ENCODE assay signal across 22 cellular contexts in the genomic region with DNA sequence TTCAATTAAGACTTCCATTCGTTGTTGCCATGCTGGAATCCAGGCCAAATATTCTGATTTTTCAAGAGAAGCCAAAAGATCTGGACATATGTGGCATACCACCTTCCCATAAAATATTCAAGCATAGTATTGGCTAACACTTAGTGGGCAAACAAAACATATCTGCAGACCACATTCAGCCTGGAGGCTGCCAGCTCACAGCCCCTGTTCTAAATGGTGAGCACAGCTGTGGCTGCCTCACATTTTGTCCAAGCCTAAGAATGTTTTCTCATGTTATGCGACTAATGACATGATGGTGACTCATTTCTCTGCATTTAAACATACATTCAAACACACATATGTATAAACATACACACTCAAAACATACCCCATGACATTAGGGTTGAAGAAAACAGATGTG. TPM values are rescaled to one million over a fixed set of nuclear protein-coding genes. Genes with fewer than 3 reads are reported as not detected.
DNase-seq lines count a peak whose midpoint lies in the region; ATAC-seq and TF ChIP-seq lines count a peak whose summit lies in the region.
"Had no signal": no experiment of that assay in that cellular context is flagged by ENCODE, and none has a peak within 500 bp of the region (broad histone marks: within the 10 kb centered on the region; RNA-seq: fewer than 3 reads in every experiment).

No MANE protein-coding gene starts in this region.

- ATAC-seq in foreskin keratinocyte = peak; percentile 83
- no peak for ATAC-seq in GM19324 (IDR thresholded peaks at IDR 0.05; ENCODE audit: low FRiP score, unreplicated experiment)
- no peak for ATAC-seq in upper lobe of right lung
- ATAC-seq: CD8-positive, alpha-beta T cell; effector memory CD8-positive, alpha-beta T cell; gastroesophageal sphincter; left ventricle myocardium superior; right cardiac atrium had no signal

- in situ Hi-C loops in astrocyte of the spinal cord (cut with HindIII; ENCODE audit: low sequenced_read_pairs) = no loop called here

- H3K4me3 ChIP-seq in AG04450 (ENCODE audit: low read depth, low read length) (no peak overlapping the region), astrocyte of the spinal cord (ENCODE audit: low read depth, low read length) (no peak overlapping the region), upper lobe of right lung (no peak overlapping the region)
- H3K4me3 ChIP-seq: gastroesophageal sphincter had no signal

- DNase-seq in AG04450 (ENCODE audit: low read depth, low spot score) = peak; percentile 24
- DNase-seq in HT1080 (ENCODE audit: low read depth) = peak; percentile 45
- peak; percentile 58 for DNase-seq in astrocyte of the spinal cord (ENCODE audit: low read depth, low spot score)
- DNase-seq in foreskin keratinocyte = peak; percentile 54 to 79
- no peak for DNase-seq in HuH-7.5 (ENCODE audit: low spot score)
- no peak for DNase-seq in upper lobe of right lung
- DNase-seq in GF-D8 (lab: John Stamatoyannopoulos, UW) = no peak
- DNase-seq: activated CD4-positive, CD25-positive, alpha-beta regulatory T cell; CD8-positive, alpha-beta T cell; cerebellar nuclear complex; DMS79 treated with DMSO at 0.1 percent for 48 hours; effector memory CD8-positive, alpha-beta T cell; left ventricle myocardium superior; NCI-H2029 treated with DMSO at 0.1 percent for 48 hours; NCI-H526 treated with DMSO at 0.1 percent for 48 hours; right cardiac atrium; stimulated activated CD4-positive, alpha-beta T cell treated with anti-CD3 and anti-CD28 coated beads, Interleukin-1b, Interleukin-23, amount 100 ng/mL, for 48 hours had no signal

- CTCF ChIA-PET in AG04450 (lab: Charles Lee) = interaction anchor here (1.2 kb wide), 1 partner anchor 9 kb away, joined by 3 read pairs; no protein-coding TSS in a partner anchor

- TF ChIP-seq CTCF in AG04450 (IDR thresholded peaks at IDR 0.05; ENCODE audit: low read depth, low read length) (no peak), astrocyte of the spinal cord (IDR thresholded peaks at IDR 0.05; ENCODE audit: low read depth, low read length) (no peak), foreskin keratinocyte (conservative IDR thresholded peaks at IDR 0.05) (no peak), upper lobe of right lung (IDR thresholded peaks at IDR 0.05) (no peak)

- no peak overlapping the region for H3K27ac ChIP-seq in AG04450 (ENCODE audit: low read depth, low read length)
- no peak overlapping the region for H3K27ac ChIP-seq in foreskin keratinocyte
- no peak overlapping the region for H3K27ac ChIP-seq in upper lobe of right lung
- H3K27ac ChIP-seq: gastroesophageal sphincter had no signal

- peaks cover 34% of the 10 kb centered on the region for H3K27me3 ChIP-seq in AG04450 (ENCODE audit: control insufficient read depth, insufficient read depth, low read length)
- H3K27me3 ChIP-seq in foreskin keratinocyte = peaks cover 2% of the 10 kb centered on the region
- H3K27me3 ChIP-seq in upper lobe of right lung = no peaks in the 10 kb centered on the region
- H3K27me3 ChIP-seq: gastroesophageal sphincter had no signal

- POLR2A ChIA-PET in AG04450 (lab: Yijun Ruan, JAX) = no interaction called here

- intact Hi-C loops in upper lobe of right lung (cut with DNase I) = no loop called here

- no peaks in the 10 kb centered on the region for H3K36me3 ChIP-seq in upper lobe of right lung
- H3K36me3 ChIP-seq: gastroesophageal sphincter had no signal

- H3K4me1 ChIP-seq in foreskin keratinocyte = peaks cover 19% of the 10 kb centered on the region
- H3K4me1 ChIP-seq in upper lobe of right lung = no peaks in the 10 kb centered on the region
- H3K4me1 ChIP-seq: gastroesophageal sphincter had no signal

- no peaks in the 10 kb centered on the region for H3K9me3 ChIP-seq in AG04450 (ENCODE audit: control insufficient read depth, insufficient read depth, low read length)
- no peaks in the 10 kb centered on the region for H3K9me3 ChIP-seq in upper lobe of right lung
- H3K9me3 ChIP-seq: gastroesophageal sphincter had no signal

RNA-seq across cellular contexts. Expression of a gene that starts 10.6 kb away (rescaled TPM):
- polyA plus RNA-seq in AG04450 (2011; rRNA removed) (593 and 815 TPM in 2 replicates), foreskin keratinocyte (89.2 and 94.6 TPM in 2 replicates)
- 317 and 441 TPM in 2 replicates for polyA minus RNA-seq in AG04450 (2011; rRNA and poly(A)+ RNA removed)
- 218 and 245 TPM in 2 replicates for total RNA-seq in HT1080 (2014; rRNA removed; shearing (Covaris generic))
- polyA plus RNA-seq in HT1080 (2015; cell fraction: cytosol; rRNA removed) = 368 and 437 TPM in 2 replicates
- 485 and 514 TPM in 2 replicates for polyA plus RNA-seq in HT1080 (2015; cell fraction: nucleus; rRNA removed)
- total RNA-seq in foreskin keratinocyte (195 and 229 TPM in 2 replicates), upper lobe of right lung (100 TPM)

RNA-seq across cellular contexts. Expression of a gene that starts 47.0 kb away (rescaled TPM):
- polyA plus RNA-seq in AG04450 (2011; rRNA removed) (not detected in 2 replicates), foreskin keratinocyte (not detected in 2 replicates)
- not detected in 2 replicates for polyA minus RNA-seq in AG04450 (2011; rRNA and poly(A)+ RNA removed)
- not detected in 2 replicates for total RNA-seq in HT1080 (2014; rRNA removed; shearing (Covaris generic))
- polyA plus RNA-seq in HT1080 (2015; cell fraction: cytosol; rRNA removed) = not detected in 2 replicates
- polyA plus RNA-seq in HT1080 (2015; cell fraction: nucleus; rRNA removed) = not detected in 2 replicates
- total RNA-seq in foreskin keratinocyte (not detected in 2 replicates), upper lobe of right lung (not detected)
- total RNA-seq: A673; CD8-positive, alpha-beta T cell; gastroesophageal sphincter; left ventricle myocardium superior; mucosa of gallbladder; right cardiac atrium; SK-MEL-5 had no signal
- polyA plus RNA-seq: right cardiac atrium had no signal

RNA-seq across cellular contexts. Expression of a gene that starts 56.5 kb away (rescaled TPM):
- polyA plus RNA-seq in AG04450 (2011; rRNA removed) = 0.47 TPM in 2 replicates
- polyA minus RNA-seq in AG04450 (2011; rRNA and poly(A)+ RNA removed) = 0.23 and 0.70 TPM in 2 replicates
- total RNA-seq in HT1080 (2014; rRNA removed; shearing (Covaris generic)) = 0.05 and 0.13 TPM in 2 replicates
- polyA plus RNA-seq in HT1080 (2015; cell fraction: cytosol; rRNA removed) = 0.08 TPM in 1 of 2 replicates, not detected in the other
- polyA plus RNA-seq in HT1080 (2015; cell fraction: nucleus; rRNA removed) = 0.39 TPM in 1 of 2 replicates, not detected in the other
- 0.11 and 0.71 TPM in 2 replicates for total RNA-seq in foreskin keratinocyte
- polyA plus RNA-seq in foreskin keratinocyte = 0.07 and 0.10 TPM in 2 replicates
- total RNA-seq in upper lobe of right lung = 2.1 TPM

Comparison
In these comparisons a context has a peak if more than half of its experiments do, and no peak if none do; other contexts are left out.
1. DNase-seq: peak in AG04450 (single experiment), HT1080 (single experiment), astrocyte of the spinal cord (single experiment) and foreskin keratinocyte (2 of 2); none in HuH-7.5 (single experiment), upper lobe of right lung (single experiment) and GF-D8 (single experiment).